ENCODE assay signal across 8 cellular contexts in genomic region chr12:70366581-70367267, GRCh38. TPM values are rescaled to one million over a fixed set of nuclear protein-coding genes. Genes with fewer than 3 reads are reported as not detected.
A peak's percentile ranks its signal among the peaks of the same experiment; 100 is the strongest.
DNase-seq lines count a peak whose midpoint lies in the region; ATAC-seq and TF ChIP-seq lines count a peak whose summit lies in the region.

No MANE protein-coding gene starts in this region.

- peaks cover 9% of the 10 kb centered on the region for H3K27me3 Mint-ChIP-seq in endothelial cell (ENCODE audit: unreplicated experiment)

- no peaks in the 10 kb centered on the region; the same call in 1 of the 2 replicates for H3K9me3 ChIP-seq in AG04450 (ENCODE audit: control insufficient read depth, insufficient read depth, low read length)

- H3K4me3 ChIP-seq in AG04450 (ENCODE audit: low read depth, low read length) = peak overlapping the region; percentile 62

- H3K4me3 Mint-ChIP-seq in endothelial cell (ENCODE audit: unreplicated experiment) = peak overlapping the region; percentile 95

- no peak overlapping the region for H3K27ac ChIP-seq in AG04450 (ENCODE audit: low read depth, low read length)

- no peaks in the 10 kb centered on the region for H3K9me3 Mint-ChIP-seq in endothelial cell (ENCODE audit: unreplicated experiment)

- peak overlapping the region; percentile 52 for H3K27ac Mint-ChIP-seq in endothelial cell (ENCODE audit: unreplicated experiment)

- CTCF ChIA-PET in AG04450 (lab: Charles Lee) = interaction anchor here (0.6 to 2.0 kb wide), 2 partner anchors 210 to 487 kb away, joined by 3 to 5 read pairs; no protein-coding TSS in a partner anchor

- peaks cover 35% of the 10 kb centered on the region for H3K27me3 ChIP-seq in AG04450 (ENCODE audit: control insufficient read depth, insufficient read depth, low read length)

- DNase-seq in AG04450 (ENCODE audit: low read depth, low spot score) = peak; percentile 1
- peak; percentile 66 for DNase-seq in NCI-H774 (lab: John Stamatoyannopoulos, UW)
- peak; percentile 63 for DNase-seq in activated CD8-positive, alpha-beta memory T cell treated with anti-CD3 and anti-CD28 coated beads, Interleukin-2, amount 50 U/mL, for 4 hours
- peak; percentile 49 for DNase-seq in endothelial cell (ENCODE audit: low spot score)
- DNase-seq in myocyte (ENCODE audit: low read depth) = peak; percentile 26
- peak; percentile 52 for DNase-seq in stimulated activated naive CD8-positive, alpha-beta T cell treated with anti-CD3 and anti-CD28 coated beads, Interleukin-15, Interleukin-2, amounts not matched to agents 100 U/mL and 50 U/mL, for 24 hours

- POLR2A ChIA-PET in AG04450 (lab: Yijun Ruan, JAX) = no interaction called here

- H3K4me1 Mint-ChIP-seq in endothelial cell (ENCODE audit: unreplicated experiment) = peaks cover 26% of the 10 kb centered on the region

- peak; percentile 39 for ATAC-seq in GM18870 (IDR thresholded peaks at IDR 0.05; ENCODE audit: unreplicated experiment)
- ATAC-seq in HG03135 (IDR thresholded peaks at IDR 0.05; ENCODE audit: unreplicated experiment) = peak; percentile 50
- peak; percentile 61 for ATAC-seq in stimulated activated naive CD8-positive, alpha-beta T cell treated with anti-CD3 and anti-CD28 coated beads, Interleukin-15, Interleukin-2, amounts not matched to agents 100 U/mL and 50 U/mL, for 24 hours

- no peak for TF ChIP-seq CTCF in AG04450 (IDR thresholded peaks at IDR 0.05; ENCODE audit: low read depth, low read length)
- TF ChIP-seq CTCF in endothelial cell (IDR thresholded peaks at IDR 0.05; ENCODE audit: unreplicated experiment) = no peak

- peaks cover 7% of the 10 kb centered on the region for H3K36me3 Mint-ChIP-seq in endothelial cell (ENCODE audit: low read depth, unreplicated experiment)

RNA-seq across cellular contexts. Expression of gene KCNMB4, which starts 0.6 kb away (rescaled TPM):
- polyA plus RNA-seq in AG04450 (2011; rRNA removed) = 0.14 and 0.17 TPM in 2 replicates
- 0.09 TPM in 2 replicates for polyA minus RNA-seq in AG04450 (2011; rRNA and poly(A)+ RNA removed)
- 17.4 TPM for total RNA-seq in endothelial cell (ENCODE audit: unreplicated experiment)
- 1.6 TPM in 2 replicates for total RNA-seq in myocyte
- polyA plus RNA-seq in myocyte (2012) = 4.2 TPM

Comparison
In these comparisons a context has a peak if more than half of its experiments do, and no peak if none do; other contexts are left out.
1. DNase-seq: peak in every context shown above with its lines; median percentile 66 in NCI-H774; 63 in activated CD8-positive, alpha-beta memory T cell treated with anti-CD3 and anti-CD28 coated beads, Interleukin-2, amount 50 U/mL, for 4 hours; 52 in stimulated activated naive CD8-positive, alpha-beta T cell treated with anti-CD3 and anti-CD28 coated beads, Interleukin-15, Interleukin-2, amounts not matched to agents 100 U/mL and 50 U/mL, for 24 hours; 49 in endothelial cell; 26 in myocyte; 1 in AG04450.